Comparison of ENCODE assay signal across 16 cellular contexts in the genomic region with DNA sequence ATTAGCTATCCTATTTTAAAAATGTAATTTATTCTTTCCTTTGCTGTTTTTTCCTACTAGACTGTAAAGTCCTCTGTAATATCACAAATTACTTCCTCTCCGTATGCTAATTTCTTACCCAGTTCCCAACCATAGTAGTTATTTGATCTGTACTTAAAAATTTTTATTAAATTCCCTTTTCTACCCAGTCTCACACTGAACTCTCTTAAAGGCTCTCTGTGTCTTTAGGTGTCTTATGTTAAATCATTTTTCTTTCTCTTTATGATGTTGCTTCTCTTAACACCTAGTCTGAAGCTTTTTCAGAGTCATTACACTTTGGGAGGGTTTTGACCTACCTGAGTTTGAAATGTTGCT.
"Had no signal": no experiment of that assay in that cellular context is flagged by ENCODE, and none has a peak within 500 bp of the region (broad histone marks: within the 10 kb centered on the region; RNA-seq: fewer than 3 reads in every experiment).

No MANE protein-coding gene starts in this region.

- H3K27me3 ChIP-seq: right atrium auricular region, upper lobe of left lung had no signal

- H3K4me1 Mint-ChIP-seq: activated CD8-positive, alpha-beta memory T cell treated with anti-CD3 and anti-CD28 coated beads, Interleukin-2, amount 10 ng/mL, durations not matched to agents 7 days and 5 days; activated naive CD4-positive, alpha-beta T cell treated with anti-CD3 and anti-CD28 coated beads, Interleukin-2, amount 10 ng/mL, durations not matched to agents 7 days and 5 days; brain; naive thymus-derived CD4-positive, alpha-beta T cell had no signal

- H3K4me1 ChIP-seq: right atrium auricular region, upper lobe of left lung had no signal

- H3K36me3 Mint-ChIP-seq: activated CD8-positive, alpha-beta memory T cell treated with anti-CD3 and anti-CD28 coated beads, Interleukin-2, amount 10 ng/mL, durations not matched to agents 7 days and 5 days; activated naive CD4-positive, alpha-beta T cell treated with anti-CD3 and anti-CD28 coated beads, Interleukin-2, amount 10 ng/mL, durations not matched to agents 7 days and 5 days; brain had no signal

- ATAC-seq: activated CD8-positive, alpha-beta memory T cell treated with anti-CD3 and anti-CD28 coated beads, Interleukin-2, amount 10 ng/mL, durations not matched to agents 7 days and 5 days; effector memory CD8-positive, alpha-beta T cell; naive thymus-derived CD4-positive, alpha-beta T cell had no signal

- H3K4me3 Mint-ChIP-seq: activated CD8-positive, alpha-beta memory T cell treated with anti-CD3 and anti-CD28 coated beads, Interleukin-2, amount 10 ng/mL, durations not matched to agents 7 days and 5 days; activated naive CD4-positive, alpha-beta T cell treated with anti-CD3 and anti-CD28 coated beads, Interleukin-2, amount 10 ng/mL, durations not matched to agents 7 days and 5 days; brain; effector memory CD8-positive, alpha-beta T cell; naive thymus-derived CD4-positive, alpha-beta T cell; stimulated activated naive CD8-positive, alpha-beta T cell treated with anti-CD3 and anti-CD28 coated beads, Interleukin-15, Interleukin-2, amounts not matched to agents 100 ng/mL and 50 ng/mL, for 24 hours had no signal

- DNase-seq: activated CD4-positive, alpha-beta T cell treated with anti-CD3 and anti-CD28 coated beads for 1 hour; activated CD4-positive, alpha-beta T cell treated with anti-CD3 and anti-CD28 coated beads, Interleukin-2, amount 50 U/mL, for 48 hours; activated CD8-positive, alpha-beta memory T cell treated with anti-CD3 and anti-CD28 coated beads, Interleukin-2, amount 10 ng/mL, durations not matched to agents 7 days and 5 days; activated naive CD4-positive, alpha-beta T cell treated with anti-CD3 and anti-CD28 coated beads, Interleukin-2, amount 10 ng/mL, durations not matched to agents 7 days and 5 days; activated T-cell treated with anti-CD3 and anti-CD28 coated beads, Interleukin-2, amount 50 U/mL, for 1 hour; effector memory CD8-positive, alpha-beta T cell; naive thymus-derived CD4-positive, alpha-beta T cell; small intestine; upper lobe of left lung had no signal

- H3K4me3 ChIP-seq: lung, right atrium auricular region, upper lobe of left lung had no signal

- H3K27ac ChIP-seq: right atrium auricular region, upper lobe of left lung, VCaP had no signal

- H3K27me3 Mint-ChIP-seq: activated CD8-positive, alpha-beta memory T cell treated with anti-CD3 and anti-CD28 coated beads, Interleukin-2, amount 10 ng/mL, durations not matched to agents 7 days and 5 days; activated naive CD4-positive, alpha-beta T cell treated with anti-CD3 and anti-CD28 coated beads, Interleukin-2, amount 10 ng/mL, durations not matched to agents 7 days and 5 days; effector memory CD8-positive, alpha-beta T cell; naive thymus-derived CD4-positive, alpha-beta T cell; progenitor cell of endocrine pancreas; stimulated activated naive CD8-positive, alpha-beta T cell treated with anti-CD3 and anti-CD28 coated beads, Interleukin-15, Interleukin-2, amounts not matched to agents 100 ng/mL and 50 ng/mL, for 24 hours had no signal

- H3K27ac Mint-ChIP-seq: activated CD8-positive, alpha-beta memory T cell treated with anti-CD3 and anti-CD28 coated beads, Interleukin-2, amount 10 ng/mL, durations not matched to agents 7 days and 5 days; activated naive CD4-positive, alpha-beta T cell treated with anti-CD3 and anti-CD28 coated beads, Interleukin-2, amount 10 ng/mL, durations not matched to agents 7 days and 5 days; activated T-helper 2 cell treated with anti-CD3 and anti-CD28 coated beads, Interferon-gamma antibody, Interleukin-2, Interleukin-4, amounts not matched to agents 10 μg/mL and 5 μg/mL and 100 μg/mL, durations not matched to agents 14 hours and 24 hours and 36 hours; brain; effector memory CD8-positive, alpha-beta T cell; naive thymus-derived CD4-positive, alpha-beta T cell; progenitor cell of endocrine pancreas; stimulated activated naive CD8-positive, alpha-beta T cell treated with anti-CD3 and anti-CD28 coated beads, Interleukin-15, Interleukin-2, amounts not matched to agents 100 ng/mL and 50 ng/mL, for 24 hours had no signal

- H3K9me3 ChIP-seq: right atrium auricular region, upper lobe of left lung had no signal

- H3K36me3 ChIP-seq: right atrium auricular region, upper lobe of left lung had no signal
